8 cellular contexts compared by ENCODE assay signal in the genomic region with DNA sequence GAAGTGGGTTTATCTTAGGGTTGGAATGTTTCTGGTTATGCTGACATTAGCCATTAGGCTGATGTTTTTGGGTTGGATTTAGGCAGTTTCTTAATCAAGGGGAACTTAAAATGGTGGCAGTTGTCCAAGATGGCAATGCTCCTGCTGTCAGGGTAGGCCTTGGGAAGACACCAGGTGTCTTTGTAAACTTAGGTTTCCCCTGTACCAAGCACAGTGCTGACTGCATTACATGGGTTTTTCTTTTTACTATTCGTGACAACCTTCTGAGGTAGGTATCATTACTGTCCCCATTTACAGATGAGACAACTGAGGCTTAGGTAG. TPM values are rescaled to one million over a fixed set of nuclear protein-coding genes. Genes with fewer than 3 reads are reported as not detected.
DNase-seq lines count a peak whose midpoint lies in the region; ATAC-seq and TF ChIP-seq lines count a peak whose summit lies in the region.

No MANE protein-coding gene starts in this region.

- H3K9ac ChIP-seq in endodermal cell (ENCODE audit: extremely low read depth, low read length, poor library complexity, severe bottlenecking), result no peak overlapping the region
- H3K9ac ChIP-seq in skeletal muscle satellite cell (ENCODE audit: low read depth, low read length), result peak overlapping the region; percentile 56

- peaks cover 9% of the 10 kb centered on the region for H3K36me3 ChIP-seq in endodermal cell (ENCODE audit: control insufficient read depth, insufficient read depth, low read length)
- H3K36me3 ChIP-seq in skeletal muscle satellite cell (ENCODE audit: insufficient read depth, low read length), result peaks cover 3% of the 10 kb centered on the region

- peak overlapping the region; percentile 72 for H3K27ac Mint-ChIP-seq in endodermal cell

- no peaks in the 10 kb centered on the region for H3K4me1 ChIP-seq in endodermal cell (ENCODE audit: control insufficient read depth, insufficient read depth, low read length)
- H3K4me1 ChIP-seq in skeletal muscle satellite cell (ENCODE audit: control insufficient read depth, insufficient read depth, low read length), result peaks cover 19% of the 10 kb centered on the region

- H3K4me3 ChIP-seq in Jurkat, Clone E6-1 (ENCODE audit: low read length), result peak overlapping the region; percentile 87
- H3K4me3 ChIP-seq in endodermal cell (ENCODE audit: low read length) (peak overlapping the region; percentile 73), skeletal muscle satellite cell (ENCODE audit: low read length) (peak overlapping the region; percentile 48)

- peaks cover 16% of the 10 kb centered on the region for H3K9me3 ChIP-seq in endodermal cell (ENCODE audit: control insufficient read depth, low read length)
- H3K9me3 ChIP-seq in skeletal muscle satellite cell (replicated peaks; ENCODE audit: low read length), result no peaks in the 10 kb centered on the region

- peak; percentile 21 for ATAC-seq in GM19438 (IDR thresholded peaks at IDR 0.05; ENCODE audit: low read depth, unreplicated experiment)
- no peak for ATAC-seq in GM21619 (IDR thresholded peaks at IDR 0.05; ENCODE audit: unreplicated experiment)

- H3K27me3 ChIP-seq in endodermal cell (ENCODE audit: control insufficient read depth, insufficient read depth, low read length, poor library complexity, severe bottlenecking) (no peaks in the 10 kb centered on the region), skeletal muscle satellite cell (ENCODE audit: control insufficient read depth, insufficient read depth, low read length) (no peaks in the 10 kb centered on the region)

- no peak for TF ChIP-seq CTCF in endodermal cell (conservative IDR thresholded peaks at IDR 0.05)

- H3K27ac ChIP-seq in endodermal cell (ENCODE audit: low read depth, low read length), result no peak overlapping the region

- peaks cover 16% of the 10 kb centered on the region for H3K9me3 Mint-ChIP-seq in endodermal cell

- peaks cover 1% of the 10 kb centered on the region for H3K36me3 Mint-ChIP-seq in endodermal cell (ENCODE audit: low read depth)

- peak overlapping the region; percentile 96 for H3K4me3 Mint-ChIP-seq in endodermal cell

- 85 to 86% methylated on average over 1 of the region's 1 CpG for WGBS in endodermal cell (ENCODE audit: insufficient coverage in 1 of 2, insufficient read length in 1 of 2), 2 experiments

- H3K27me3 Mint-ChIP-seq in endodermal cell (ENCODE audit: insufficient read depth), result no peaks in the 10 kb centered on the region

- no peak for DNase-seq in Jurkat, Clone E6-1 (ENCODE audit: low read depth, low spot score)
- DNase-seq in endodermal cell (no peak), inferior parietal cortex (ENCODE audit: extremely low spot score) (no peak), SK-N-DZ (ENCODE audit: low spot score) (no peak), cerebellar nuclear complex (lab: John Stamatoyannopoulos, UW) (no peak)

- peak overlapping the region; percentile 59 for H3K4me2 ChIP-seq in skeletal muscle satellite cell (ENCODE audit: low read length)

- H3K4me1 Mint-ChIP-seq in endodermal cell, result peaks cover 8% of the 10 kb centered on the region

RNA-seq across cellular contexts. Expression of gene ATG16L1, which starts 0.5 kb away (rescaled TPM):
- 16.1 TPM for polyA plus RNA-seq in Jurkat, Clone E6-1 (2012; ENCODE audit: insufficient read depth, insufficient read length)
- 10 to 100 TPM; 29.6 to 31.6 TPM for total RNA-seq in endodermal cell
- polyA plus RNA-seq in endodermal cell (2013, experiment 1 of 2), result 14.3 TPM
- 13.9 TPM for polyA plus RNA-seq in endodermal cell (2013, experiment 2 of 2)
- total RNA-seq in skeletal muscle satellite cell (2012; rRNA removed), result 23.3 and 27.5 TPM in 2 replicates
- 23.2 and 31.9 TPM in 2 replicates for polyA plus RNA-seq in SK-N-DZ (2014; cell fraction: cytosol; rRNA removed)
- polyA plus RNA-seq in SK-N-DZ (2014; cell fraction: nucleus; rRNA removed), result 64.0 and 90.2 TPM in 2 replicates

RNA-seq across cellular contexts. Expression of gene SAG, which starts 56.7 kb away (rescaled TPM):
- not detected for polyA plus RNA-seq in Jurkat, Clone E6-1 (2012; ENCODE audit: insufficient read depth, insufficient read length)
- not detected for total RNA-seq in endodermal cell
- polyA plus RNA-seq in endodermal cell (2013, experiment 1 of 2), result not detected
- not detected for polyA plus RNA-seq in endodermal cell (2013, experiment 2 of 2)
- not detected in 2 replicates for total RNA-seq in skeletal muscle satellite cell (2012; rRNA removed)
- polyA plus RNA-seq in SK-N-DZ (2014; cell fraction: cytosol; rRNA removed), result 0.19 TPM in 1 of 2 replicates, not detected in the other
- polyA plus RNA-seq in SK-N-DZ (2014; cell fraction: nucleus; rRNA removed), result 0.05 TPM in 1 of 2 replicates, not detected in the other
